ENCODE assay signal across 31 cellular contexts in genomic region chr16:80607204-80607603, GRCh38.
"Had no signal": no experiment of that assay in that cellular context is flagged by ENCODE, and none has a peak within 500 bp of the region (broad histone marks: within the 10 kb centered on the region; RNA-seq: fewer than 3 reads in every experiment).

No MANE protein-coding gene starts in this region.

- H3K27me3 Mint-ChIP-seq: activated B cell treated with CpG ODN at 0.5 μM for 24 hours; activated CD8-positive, alpha-beta T cell treated with anti-CD3 and anti-CD28 coated beads for 36 hours; activated naive CD8-positive, alpha-beta T cell; activated T-helper 17 cell treated with anti-CD3 and anti-CD28 coated beads, Interleukin-2, amount 50 U/mL, for 72 hours; T-helper 17 cell had no signal

- H3K4me3 Mint-ChIP-seq: activated B cell treated with CpG ODN at 0.5 μM for 24 hours; activated CD8-positive, alpha-beta T cell treated with anti-CD3 and anti-CD28 coated beads for 36 hours; activated naive CD8-positive, alpha-beta T cell; activated T-cell treated with anti-CD3 and anti-CD28 coated beads, Interleukin-2, amount 50 U/mL, for 4 hours; T-helper 17 cell; T-helper 2 cell treated with Interferon-gamma antibody and Interleukin-4, amounts not matched to agents 5 μg/mL and 100 μg/mL, for 36 hours had no signal

- ATAC-seq: activated CD4-positive, CD25-positive, alpha-beta regulatory T cell treated with anti-CD3 and anti-CD28 coated beads, Interleukin-2, amount 50 U/mL, for 24 hours; activated CD8-positive, alpha-beta T cell treated with anti-CD3 and anti-CD28 coated beads for 36 hours; activated T-cell treated with anti-CD3 and anti-CD28 coated beads, Interleukin-2, amount 50 U/mL, for 4 hours; esophagus mucosa; T-helper 17 cell had no signal

- H3K36me3 ChIP-seq: WERI-Rb-1 had no signal

- DNase-seq: activated B cell treated with CpG ODN at 0.5 μM for 24 hours; activated CD4-positive, alpha-beta T cell treated with anti-CD3 and anti-CD28 coated beads for 48 hours; activated CD4-positive, alpha-beta T cell treated with anti-CD3 and anti-CD28 coated beads, Interleukin-2, amount 50 U/mL, for 1 hour; activated CD4-positive, alpha-beta T cell treated with anti-CD3 and anti-CD28 coated beads, Interleukin-2, amount 50 U/mL, for 48 hours; activated CD8-positive, alpha-beta memory T cell treated with anti-CD3 and anti-CD28 coated beads for 24 hours; activated CD8-positive, alpha-beta T cell treated with anti-CD3 and anti-CD28 coated beads for 36 hours; activated effector memory CD4-positive, alpha-beta T cell treated with Interleukin-2 at 50 U/mL for 16 hours; activated gamma-delta T cell treated with Interleukin-2 at 50 U/mL for 16 hours; activated naive CD4-positive, alpha-beta T cell treated with anti-CD3 and anti-CD28 coated beads, Interleukin-2, amount 50 U/mL, for 16 hours; activated naive CD4-positive, alpha-beta T cell treated with Interleukin-2 at 50 U/mL for 16 hours; activated T-cell treated with anti-CD3 and anti-CD28 coated beads, Interleukin-2, amount 50 U/mL, for 4 hours; amniotic stem cell; anterior cingulate cortex; brain microvascular endothelial cell; caudate nucleus; cortex of kidney; dermis blood vessel endothelial cell; effector CD4-positive, alpha-beta T cell; foreskin fibroblast; head of caudate nucleus; T-helper 17 cell; T1000; WERI-Rb-1 had no signal

- H3K9me3 Mint-ChIP-seq: T-helper 2 cell treated with Interferon-gamma antibody and Interleukin-4, amounts not matched to agents 5 μg/mL and 100 μg/mL, for 36 hours had no signal

- FAIRE-seq: astrocyte, colon, frontal cortex had no signal

- H3K27ac Mint-ChIP-seq: activated B cell treated with CpG ODN at 0.5 μM for 24 hours; activated CD8-positive, alpha-beta T cell treated with anti-CD3 and anti-CD28 coated beads for 36 hours; activated naive CD8-positive, alpha-beta T cell; T-helper 17 cell; T-helper 2 cell treated with Interferon-gamma antibody and Interleukin-4, amounts not matched to agents 5 μg/mL and 100 μg/mL, for 36 hours had no signal

- H3K27me3 ChIP-seq: brain microvascular endothelial cell had no signal

- H3K27ac ChIP-seq: brain microvascular endothelial cell, WERI-Rb-1 had no signal
